In genomic region chr18:31057917-31058316, GRCh38 we compare ENCODE assay signal across 29 cellular contexts. TPM values are rescaled to one million over a fixed set of nuclear protein-coding genes. Genes with fewer than 3 reads are reported as not detected.
A peak's percentile ranks its signal among the peaks of the same experiment; 100 is the strongest.
DNase-seq lines count a peak whose midpoint lies in the region; ATAC-seq, FAIRE-seq and TF ChIP-seq lines count a peak whose summit lies in the region.
"Had no signal": no experiment of that assay in that cellular context is flagged by ENCODE, and none has a peak within 500 bp of the region (broad histone marks: within the 10 kb centered on the region; RNA-seq: fewer than 3 reads in every experiment).

No MANE protein-coding gene starts in this region.

- CTCF ChIA-PET in K562 (lab: Yijun Ruan, JAX; ENCODE audit: low intra/inter-chr PET ratio) (no interaction called here), RWPE1 (lab: Yijun Ruan, JAX) (no interaction called here)

- BruUV-seq in K562 (replicated peaks; lab: Mats Ljungman, UMichigan): no TSS peak

- H3K4me1 ChIP-seq in K562 (replicated peaks in 1 of 2; ENCODE audit: control insufficient read depth in 2 of 2, insufficient read depth in 2 of 2, low read length in 2 of 2) (no peaks in the 10 kb centered on the region), keratinocyte (ENCODE audit: control insufficient read depth, extremely low read depth, insufficient read depth, low read length) (peaks cover 20% of the 10 kb centered on the region)
- H3K4me1 ChIP-seq: BE2C, BLaER1 had no signal

- H3K9ac ChIP-seq in K562 (ENCODE audit: insufficient read depth in 1 of 2, low read depth in 2 of 2, low read length in 2 of 2): no peak overlapping the region
- H3K9ac ChIP-seq in keratinocyte (ENCODE audit: control insufficient read depth, extremely low read depth, insufficient read depth, low read length): no peak overlapping the region
- H3K9ac ChIP-seq: BLaER1 had no signal

- TF ChIP-seq RAD21 in K562 (CRISPR knock-in tag; conservative IDR thresholded peaks at IDR 0.05 in 1 of 2, IDR thresholded peaks at IDR 0.05 in 1 of 2): no peak

- H2AFZ ChIP-seq in K562 (ENCODE audit: low read depth, low read length) (no peak overlapping the region), keratinocyte (ENCODE audit: control insufficient read depth, low read length) (no peak overlapping the region)

- H3K4me3 ChIP-seq in K562: no peak overlapping the region
- H3K4me3 ChIP-seq in keratinocyte (ENCODE audit: control insufficient read depth in 2 of 3, extremely low read depth in 1 of 3, insufficient read depth in 2 of 3, low read depth in 1 of 3, low read length in 3 of 3): no peak overlapping the region
- H3K4me3 ChIP-seq: BLaER1, GM12878 had no signal

- H3K4me2 ChIP-seq in K562 (ENCODE audit: insufficient read depth, low read length) (no peak overlapping the region), keratinocyte (ENCODE audit: control insufficient read depth, extremely low read depth, insufficient read depth, low read depth, low read length) (no peak overlapping the region)
- H3K4me2 ChIP-seq: BLaER1 had no signal

- H3K9me3 ChIP-seq in K562 (replicated peaks; ENCODE audit: control insufficient read depth, insufficient read depth, low read depth, low read length): no peaks in the 10 kb centered on the region
- peaks cover 2% of the 10 kb centered on the region for H3K9me3 ChIP-seq in keratinocyte (ENCODE audit: control insufficient read depth, low read depth, low read length)
- H3K9me3 ChIP-seq: BE2C, BLaER1 had no signal

- dilution Hi-C loops in keratinocyte (cut with MboI; ENCODE audit: extremely low pct_ligation_motif_present, low sequenced_read_pairs): no loop called here

- FAIRE-seq in K562 (lab: Jason Lieb, UNC) (no peak), keratinocyte (lab: Jason Lieb, UNC) (peak; percentile 29)
- FAIRE-seq: A204.1, GM12878, GM18507 had no signal

- 2% methylated on average over 4 of the region's 4 CpGs for WGBS in K562 (ENCODE audit: insufficient coverage, low coverage, missing lambda C conversion rate)

- H3K9me1 ChIP-seq in K562 (ENCODE audit: control insufficient read depth, insufficient read depth, low read length) (no peaks in the 10 kb centered on the region), keratinocyte (ENCODE audit: control insufficient read depth, extremely low read depth, insufficient read depth, low read length) (no peaks in the 10 kb centered on the region)

- H3K36me3 ChIP-seq in K562 (ENCODE audit: control insufficient read depth, insufficient read depth, low read length) (no peaks in the 10 kb centered on the region), keratinocyte (ENCODE audit: control insufficient read depth in 2 of 2, extremely low read depth in 1 of 2, insufficient read depth in 2 of 2, low read length in 2 of 2) (no peaks in the 10 kb centered on the region)
- H3K36me3 ChIP-seq: BE2C, BLaER1 had no signal

- ATAC-seq in K562 (peak; percentile 55; the same call in 2 of the 3 replicates), left cardiac atrium (no peak)
- ATAC-seq: GM12878 had no signal

- in situ Hi-C loops in K562 (cut with MboI): no loop called here

- H3K79me2 ChIP-seq in K562 (ENCODE audit: control insufficient read depth, insufficient read depth, low read length): no peaks in the 10 kb centered on the region
- no peaks in the 10 kb centered on the region for H3K79me2 ChIP-seq in keratinocyte (ENCODE audit: control insufficient read depth, insufficient read depth, low read length)

- intact Hi-C loops in K562 (cut with micrococcal nuclease) (no loop called here), left cardiac atrium (cut with DNase I) (no loop called here)

- POLR2A ChIA-PET in K562 (lab: Yijun Ruan, JAX) (interaction anchor here (0.6 to 0.8 kb wide), 3 partner anchors 43 to 568 kb away, joined by 3 read pairs; no protein-coding TSS in a partner anchor), RWPE1 (lab: Yijun Ruan, JAX; ENCODE audit: low non-redundant PET) (no interaction called here)

- no peak overlapping the region for H3K27ac ChIP-seq in K562 (ENCODE audit: extremely low read depth, low read depth, low read length)
- H3K27ac ChIP-seq in keratinocyte (ENCODE audit: control insufficient read depth, insufficient read depth, low read length): no peak overlapping the region
- H3K27ac ChIP-seq in RWPE1: no peak overlapping the region
- H3K27ac ChIP-seq: BLaER1 had no signal

- no peak for TF ChIP-seq POLR2A in K562 (conservative IDR thresholded peaks at IDR 0.05)

- TF ChIP-seq CTCF in K562 (IDR thresholded peaks at IDR 0.05 in 2 of 3, conservative IDR thresholded peaks at IDR 0.05 in 1 of 3; ENCODE audit: insufficient read depth in 2 of 3, low read depth in 1 of 3, low read length in 3 of 3) (no peak), keratinocyte (optimal IDR thresholded peaks at IDR 0.05 in 1 of 3, IDR thresholded peaks at IDR 0.05 in 1 of 3, conservative IDR thresholded peaks at IDR 0.05 in 1 of 3; ENCODE audit: extremely low read depth in 1 of 3, insufficient read depth in 2 of 3, low read length in 3 of 3) (no peak), RWPE1 (conservative IDR thresholded peaks at IDR 0.05; ENCODE audit: low read depth) (no peak)

- TF ChIP-seq EP300 in K562 (IDR thresholded peaks at IDR 0.05; ENCODE audit: low read length): no peak

- H4K20me1 ChIP-seq in K562 (replicated peaks; ENCODE audit: control insufficient read depth, insufficient read depth, low read length): no peaks in the 10 kb centered on the region
- no peaks in the 10 kb centered on the region for H4K20me1 ChIP-seq in keratinocyte (ENCODE audit: control insufficient read depth, extremely low read depth, insufficient read depth, low read length)
- H4K20me1 ChIP-seq: BLaER1 had no signal

- no peak for DNase-seq in K562 (ENCODE audit: extremely low read depth in 1 of 4, low spot score in 3 of 4)
- DNase-seq in keratinocyte (ENCODE audit: low read depth, low spot score): no peak
- no peak for DNase-seq in RWPE1 (ENCODE audit: low spot score)
- DNase-seq in left cardiac atrium: no peak
- DNase-seq in HT-29 (ENCODE audit: low spot score): no peak
- DNase-seq: 8988T; ACHN; BE2C; C1 segment of cervical spinal cord; CD4-positive, alpha-beta memory T cell; CD4-positive, CD25-positive, alpha-beta regulatory T cell; CD8-positive, alpha-beta memory T cell; COR-L47; DMS 273 treated with DMSO at 0.1 percent for 48 hours; DMS153; DMS53; DMS79; DND-41; EL; GDM1 had no signal

- H3K27me3 ChIP-seq in K562 (ENCODE audit: control insufficient read depth in 2 of 2, insufficient read depth in 2 of 2, low read length in 2 of 2) (no peaks in the 10 kb centered on the region), keratinocyte (ENCODE audit: control insufficient read depth, extremely low read depth, insufficient read depth, low read length) (no peaks in the 10 kb centered on the region)
- H3K27me3 ChIP-seq: BE2C, BLaER1 had no signal

RNA-seq across cellular contexts. Expression of gene DSC3, which starts 15.4 kb away (rescaled TPM):
- total RNA-seq in K562 (2011; cell fraction: chromatin; rRNA removed; ENCODE audit: low replicate concordance): 0.05 and 0.16 TPM in 2 replicates
- total RNA-seq in K562 (2011; cell fraction: nucleolus; rRNA removed): not detected in 2 replicates
- total RNA-seq in K562 (2011; cell fraction: nucleoplasm; rRNA removed): not detected in 2 replicates
- total RNA-seq in K562 (2014; rRNA removed): 0.04 and 0.09 TPM in 2 replicates
- 0.07 and 0.10 TPM in 2 replicates for total RNA-seq in K562 (2014; rRNA removed; fragmentation: Illumina TruSeq; extraction: Trizol)
- total RNA-seq in K562 (2015; rRNA removed; fragmentation: Illumina TruSeq; extraction: Trizol): 0.04 and 0.07 TPM in 2 replicates
- total RNA-seq in K562 (2021): 0.07 and 0.40 TPM in 2 replicates
- polyA plus RNA-seq in K562 (2011; rRNA removed): 0.01 TPM in 1 of 2 replicates, not detected in the other
- polyA plus RNA-seq in K562 (2011; cell fraction: cytosol; rRNA removed): 0.01 TPM in 1 of 2 replicates, not detected in the other
- polyA plus RNA-seq in K562 (2011; cell fraction: nucleus; rRNA removed): not detected in 2 replicates
- polyA plus RNA-seq in K562 (2012): 0.12 and 0.29 TPM in 2 replicates
- 0.06 and 0.24 TPM in 2 replicates for polyA plus RNA-seq in K562 (2014; fragmentation: Illumina TruSeq; extraction: Trizol)
- under 1 TPM; 0.03 to 0.11 TPM for polyA plus RNA-seq in K562 (2014; fragmentation: Nextera tagmentation; extraction: Ambion mirVana)
- 0.05 and 0.08 TPM in 2 replicates for polyA plus RNA-seq in K562 (2014; rRNA removed)
- polyA minus RNA-seq in K562 (2011; rRNA and poly(A)+ RNA removed): 0.03 TPM in 1 of 2 replicates, not detected in the other
- not detected in 2 replicates for polyA minus RNA-seq in K562 (2011; cell fraction: cytosol; rRNA and poly(A)+ RNA removed)
- not detected in 2 replicates for polyA minus RNA-seq in K562 (2011; cell fraction: nucleus; rRNA and poly(A)+ RNA removed)
- 92.5 to 116 TPM (median 103 TPM) in 3 replicates for polyA plus RNA-seq in keratinocyte
- polyA plus RNA-seq in keratinocyte (2011; ENCODE audit: low read depth): 133 TPM
- 37.2 and 55.2 TPM in 2 replicates for polyA plus RNA-seq in keratinocyte (2011; cell fraction: cytosol; rRNA removed)
- polyA plus RNA-seq in keratinocyte (2011; cell fraction: nucleus; rRNA removed): 229 and 268 TPM in 2 replicates
- polyA plus RNA-seq in keratinocyte (2012; ENCODE audit: low replicate concordance): 117 and 167 TPM in 2 replicates
- 35.2 to 208 TPM (median 137 TPM) in 3 replicates for polyA minus RNA-seq in keratinocyte
- polyA minus RNA-seq in keratinocyte (2011; cell fraction: cytosol; rRNA and poly(A)+ RNA removed): 111 TPM
- polyA minus RNA-seq in keratinocyte (2011; cell fraction: nucleus; rRNA and poly(A)+ RNA removed): 303 and 604 TPM in 2 replicates
- total RNA-seq in left cardiac atrium: 1 to 10 TPM in 1 of 2 donors, under 1 TPM in 1; 0.86 to 1.0 TPM
- total RNA-seq in HT-29 (2014; rRNA removed; shearing (Covaris generic)): 0.03 TPM in 1 of 2 replicates, not detected in the other
- total RNA-seq: A673; CD4-positive, alpha-beta memory T cell; CD4-positive, CD25-positive, alpha-beta regulatory T cell; CD8-positive, alpha-beta memory T cell; Daoy; G401 had no signal
- polyA plus RNA-seq: CD14-positive monocyte; CD4-positive, alpha-beta memory T cell; CD4-positive, CD25-positive, alpha-beta regulatory T cell; CD8-positive, alpha-beta memory T cell had no signal

RNA-seq across cellular contexts. Expression of gene DSC2, which starts 44.3 kb away (rescaled TPM):
- total RNA-seq in K562 (2011; cell fraction: chromatin; rRNA removed; ENCODE audit: low replicate concordance): 3.4 and 8.5 TPM in 2 replicates
- 3.5 and 4.7 TPM in 2 replicates for total RNA-seq in K562 (2011; cell fraction: nucleolus; rRNA removed)
- 7.4 and 9.4 TPM in 2 replicates for total RNA-seq in K562 (2011; cell fraction: nucleoplasm; rRNA removed)
- total RNA-seq in K562 (2014; rRNA removed) (4.4 and 5.4 TPM in 2 replicates), K562 (2014; rRNA removed; fragmentation: Illumina TruSeq; extraction: Trizol) (14.2 and 14.9 TPM in 2 replicates), K562 (2015; rRNA removed; fragmentation: Illumina TruSeq; extraction: Trizol) (14.7 and 15.3 TPM in 2 replicates), K562 (2021) (11.6 and 11.8 TPM in 2 replicates), left cardiac atrium (10 to 100 TPM; 14.1 to 18.0 TPM)
- polyA plus RNA-seq in K562 (2011; rRNA removed) (3.8 and 4.5 TPM in 2 replicates), K562 (2014; fragmentation: Illumina TruSeq; extraction: Trizol) (8.3 and 9.5 TPM in 2 replicates), K562 (2014; fragmentation: Nextera tagmentation; extraction: Ambion mirVana) (1 to 10 TPM; 5.0 to 6.4 TPM), K562 (2014; rRNA removed) (3.8 and 4.7 TPM in 2 replicates), keratinocyte (32.1 to 48.6 TPM (median 37.1 TPM) in 3 replicates)
- polyA plus RNA-seq in K562 (2011; cell fraction: cytosol; rRNA removed): 1.3 and 2.4 TPM in 2 replicates
- polyA plus RNA-seq in K562 (2011; cell fraction: nucleus; rRNA removed): 2.3 and 3.6 TPM in 2 replicates
- polyA plus RNA-seq in K562 (2012): 7.3 and 10.1 TPM in 2 replicates
- 20.5 and 22.3 TPM in 2 replicates for polyA minus RNA-seq in K562 (2011; rRNA and poly(A)+ RNA removed)
- 8.1 and 9.2 TPM in 2 replicates for polyA minus RNA-seq in K562 (2011; cell fraction: cytosol; rRNA and poly(A)+ RNA removed)
- 2.3 and 5.7 TPM in 2 replicates for polyA minus RNA-seq in K562 (2011; cell fraction: nucleus; rRNA and poly(A)+ RNA removed)
- 218 TPM for polyA plus RNA-seq in keratinocyte (2011; ENCODE audit: low read depth)
- 11.5 and 24.5 TPM in 2 replicates for polyA plus RNA-seq in keratinocyte (2011; cell fraction: cytosol; rRNA removed)
- 58.0 and 88.8 TPM in 2 replicates for polyA plus RNA-seq in keratinocyte (2011; cell fraction: nucleus; rRNA removed)
- 41.4 and 86.7 TPM in 2 replicates for polyA plus RNA-seq in keratinocyte (2012; ENCODE audit: low replicate concordance)
- polyA minus RNA-seq in keratinocyte: 31.1 to 128 TPM (median 117 TPM) in 3 replicates
- 42.8 TPM for polyA minus RNA-seq in keratinocyte (2011; cell fraction: cytosol; rRNA and poly(A)+ RNA removed)
- polyA minus RNA-seq in keratinocyte (2011; cell fraction: nucleus; rRNA and poly(A)+ RNA removed): 111 and 206 TPM in 2 replicates
- total RNA-seq in HT-29 (2014; rRNA removed; shearing (Covaris generic)): 4.9 and 5.7 TPM in 2 replicates
- total RNA-seq: CD4-positive, alpha-beta memory T cell; CD4-positive, CD25-positive, alpha-beta regulatory T cell; CD8-positive, alpha-beta memory T cell; G401 had no signal
- polyA plus RNA-seq: AG04450; CD4-positive, alpha-beta memory T cell; CD4-positive, CD25-positive, alpha-beta regulatory T cell; CD8-positive, alpha-beta memory T cell had no signal
